19 cellular contexts compared by ENCODE assay signal in genomic region chr5:173792781-173793547, GRCh38.
"Had no signal": no experiment of that assay in that cellular context is flagged by ENCODE, and none has a peak within 500 bp of the region (broad histone marks: within the 10 kb centered on the region; RNA-seq: fewer than 3 reads in every experiment).

No MANE protein-coding gene starts in this region.

- H3K4me3 ChIP-seq: adrenal gland, gastroesophageal sphincter, heart left ventricle, left ventricle myocardium inferior, ovary, right lobe of liver, smooth muscle cell, stomach, upper lobe of right lung had no signal

- H3K27me3 ChIP-seq: adrenal gland, gastroesophageal sphincter, heart left ventricle, ovary, right lobe of liver, stomach, upper lobe of right lung had no signal

- FAIRE-seq: bronchial epithelial cell had no signal

- H3K9me3 ChIP-seq: adrenal gland, gastroesophageal sphincter, heart left ventricle, left ventricle myocardium inferior, ovary, right lobe of liver, stomach, upper lobe of right lung had no signal

- H3K4me1 ChIP-seq: gastroesophageal sphincter, upper lobe of right lung had no signal

- H3K36me3 ChIP-seq: adrenal gland, gastroesophageal sphincter, heart left ventricle, left ventricle myocardium inferior, ovary, right lobe of liver, stomach, upper lobe of right lung, WERI-Rb-1 had no signal

- H3K4me2 ChIP-seq: smooth muscle cell had no signal

- DNase-seq: activated CD4-positive, alpha-beta T cell treated with anti-CD3 and anti-CD28 coated beads, Interleukin-2, amount 50 U/mL, for 4 hours; activated gamma-delta T cell; cerebellar nuclear complex; dermis blood vessel endothelial cell; effector memory CD4-positive, alpha-beta T cell; heart left ventricle; left ventricle myocardium inferior; naive thymus-derived CD4-positive, alpha-beta T cell; ovary; stimulated activated CD4-positive, alpha-beta T cell treated with anti-CD3 and anti-CD28 coated beads, Interleukin-4, amount 100 ng/mL, for 1 hour; WERI-Rb-1 had no signal

- H3K27ac ChIP-seq: gastroesophageal sphincter, heart left ventricle, left ventricle myocardium inferior, ovary, stomach, upper lobe of right lung, WERI-Rb-1 had no signal

- ATAC-seq: activated naive CD4-positive, alpha-beta T cell treated with anti-CD3 and anti-CD28 coated beads, Interleukin-2, amount 50 U/mL, for 72 hours; gastroesophageal sphincter; naive thymus-derived CD4-positive, alpha-beta T cell had no signal
